In the genomic region with DNA sequence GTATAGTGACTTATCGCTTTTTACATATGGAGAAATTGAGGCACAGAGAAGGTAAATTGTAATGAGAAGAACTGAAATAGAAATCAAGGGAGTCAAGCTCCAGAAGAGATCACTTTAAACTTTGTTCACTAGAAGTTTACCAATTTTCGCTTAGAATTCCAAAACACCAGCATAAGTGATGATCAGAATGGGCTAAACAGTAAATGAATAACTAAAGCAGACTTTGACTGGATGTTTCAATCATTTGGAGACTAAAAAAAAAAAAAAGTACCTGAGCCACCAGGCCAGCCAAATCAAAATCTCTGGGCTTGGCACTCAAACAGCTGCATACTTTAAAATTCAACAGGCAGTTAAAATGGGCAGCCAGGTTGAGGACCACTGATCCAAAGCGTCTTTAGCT, we compare ENCODE assay signal across 24 cellular contexts. TPM values are rescaled to one million over a fixed set of nuclear protein-coding genes. Genes with fewer than 3 reads are reported as not detected.
"Had no signal": no experiment of that assay in that cellular context is flagged by ENCODE, and none has a peak within 500 bp of the region (broad histone marks: within the 10 kb centered on the region; RNA-seq: fewer than 3 reads in every experiment).

No MANE protein-coding gene starts in this region.

- H3K9me3 Mint-ChIP-seq: activated CD4-positive, alpha-beta memory T cell treated with anti-CD3 and anti-CD28 coated beads for 36 hours; activated naive CD4-positive, alpha-beta T cell treated with anti-CD3 and anti-CD28 coated beads for 36 hours; activated naive CD8-positive, alpha-beta T cell treated with anti-CD3 and anti-CD28 coated beads, Interleukin-2, amount 10 ng/mL, durations not matched to agents 7 days and 5 days; memory B cell; neural crest cell; stimulated activated naive B cell treated with anti-CD40 and anti-IgM and Interleukin-4, amounts not matched to agents 10 μg/mL and 1 μg/mL and 100 μg/mL, for 72 hours had no signal

- H3K4me3 Mint-ChIP-seq: activated CD4-positive, alpha-beta memory T cell treated with anti-CD3 and anti-CD28 coated beads for 36 hours; activated naive CD4-positive, alpha-beta T cell treated with anti-CD3 and anti-CD28 coated beads for 36 hours; activated naive CD8-positive, alpha-beta T cell treated with anti-CD3 and anti-CD28 coated beads, Interleukin-2, amount 10 ng/mL, durations not matched to agents 7 days and 5 days; memory B cell; neural crest cell; stimulated activated naive B cell treated with anti-CD40 and anti-IgM and Interleukin-4, amounts not matched to agents 10 μg/mL and 1 μg/mL and 100 μg/mL, for 72 hours had no signal

- DNase-seq: activated CD4-positive, alpha-beta memory T cell treated with anti-CD3 and anti-CD28 coated beads for 36 hours; activated CD4-positive, alpha-beta T cell treated with anti-CD3 and anti-CD28 coated beads for 48 hours; activated effector memory CD4-positive, alpha-beta T cell treated with Interleukin-2 at 50 U/mL for 16 hours; activated naive CD4-positive, alpha-beta T cell treated with anti-CD3 and anti-CD28 coated beads for 36 hours; activated naive CD8-positive, alpha-beta T cell treated with anti-CD3 and anti-CD28 coated beads, Interleukin-2, amount 10 ng/mL, durations not matched to agents 7 days and 5 days; activated T-cell treated with anti-CD3 and anti-CD28 coated beads, Interleukin-2, amount 50 U/mL, for 48 hours; amniotic stem cell; cerebellar nuclear complex; foreskin fibroblast; left ventricle myocardium superior; posterior cingulate gyrus; sigmoid colon; stimulated activated CD4-positive, alpha-beta T cell treated with anti-CD3 and anti-CD28 coated beads, Interleukin-2, amount 100 ng/mL, for 48 hours; stimulated activated CD8-positive, alpha-beta memory T cell treated with anti-CD3 and anti-CD28 coated beads, Interleukin-4, amount 100 ng/mL, for 48 hours; stimulated activated naive B cell treated with anti-CD40 and anti-IgM and Interleukin-4, amounts not matched to agents 10 μg/mL and 1 μg/mL and 100 μg/mL, for 72 hours; T-helper 2 cell; transverse colon had no signal

- H3K9me3 ChIP-seq: sigmoid colon, transverse colon had no signal

- H3K27ac Mint-ChIP-seq: activated CD4-positive, alpha-beta memory T cell treated with anti-CD3 and anti-CD28 coated beads for 36 hours; activated naive CD4-positive, alpha-beta T cell treated with anti-CD3 and anti-CD28 coated beads for 36 hours; activated naive CD8-positive, alpha-beta T cell treated with anti-CD3 and anti-CD28 coated beads, Interleukin-2, amount 10 ng/mL, durations not matched to agents 7 days and 5 days; memory B cell; stimulated activated naive B cell treated with anti-CD40 and anti-IgM and Interleukin-4, amounts not matched to agents 10 μg/mL and 1 μg/mL and 100 μg/mL, for 72 hours had no signal

- ATAC-seq: left ventricle myocardium superior; stimulated activated naive B cell treated with anti-CD40 and anti-IgM and Interleukin-4, amounts not matched to agents 10 μg/mL and 1 μg/mL and 100 μg/mL, for 72 hours had no signal

- H3K4me1 ChIP-seq: sigmoid colon had no signal

- H3K4me3 ChIP-seq: coronary artery, sigmoid colon, smooth muscle cell, transverse colon had no signal

- H3K36me3 Mint-ChIP-seq: activated CD4-positive, alpha-beta memory T cell treated with anti-CD3 and anti-CD28 coated beads for 36 hours; memory B cell; stimulated activated naive B cell treated with anti-CD40 and anti-IgM and Interleukin-4, amounts not matched to agents 10 μg/mL and 1 μg/mL and 100 μg/mL, for 72 hours had no signal

- H3K4me1 Mint-ChIP-seq: memory B cell, neural crest cell had no signal

- H3K36me3 ChIP-seq: sigmoid colon, transverse colon had no signal

- H3K27ac ChIP-seq: coronary artery, sigmoid colon had no signal

- H3K27me3 Mint-ChIP-seq: activated CD4-positive, alpha-beta memory T cell treated with anti-CD3 and anti-CD28 coated beads for 36 hours had no signal

- H3K27me3 ChIP-seq: sigmoid colon, transverse colon had no signal

RNA-seq across cellular contexts. Expression of a gene that starts 38.2 kb away (rescaled TPM):
- total RNA-seq: fibroblast of lung, glomerular endothelial cell, kidney epithelial cell, neural crest cell had no signal
